Comparison of ENCODE assay signal across 19 cellular contexts in genomic region chr3:18236726-18237125, GRCh38.
A peak's percentile ranks its signal among the peaks of the same experiment; 100 is the strongest.
DNase-seq lines count a peak whose midpoint lies in the region; ATAC-seq, FAIRE-seq and TF ChIP-seq lines count a peak whose summit lies in the region.
"Had no signal": no experiment of that assay in that cellular context is flagged by ENCODE, and none has a peak within 500 bp of the region (broad histone marks: within the 10 kb centered on the region; RNA-seq: fewer than 3 reads in every experiment).

No MANE protein-coding gene starts in this region.

- no peak overlapping the region for H2BK5ac ChIP-seq in mesenchymal stem cell (ENCODE audit: low read depth, low read length, poor library complexity, severe bottlenecking)

- H2BK15ac ChIP-seq in mesenchymal stem cell (ENCODE audit: low read depth, poor library complexity, severe bottlenecking): no peak overlapping the region

- peak overlapping the region; percentile 50; the same call in 1 of the 2 replicates for H3K27ac ChIP-seq in HUES64 (ENCODE audit: low read depth, low read length)
- no peak overlapping the region for H3K27ac ChIP-seq in mesenchymal stem cell (ENCODE audit: low read length, poor library complexity, severe bottlenecking)
- H3K27ac ChIP-seq: Peyer's patch had no signal

- 83% methylated on average over 2 of the region's 2 CpGs for WGBS in HUES64
- 94% methylated on average over 2 of the region's 2 CpGs for WGBS in mesenchymal stem cell

- H3K4me3 ChIP-seq in HUES64 (ENCODE audit: low read length) (no peak overlapping the region), mesenchymal stem cell (ENCODE audit: insufficient read depth in 1 of 2, low read depth in 1 of 2, low read length in 2 of 2) (peak overlapping the region in 1 of 2 experiments; percentile 6)
- H3K4me3 ChIP-seq: Peyer's patch had no signal

- no peak for TF ChIP-seq CTCF in WTC11 (IDR thresholded peaks at IDR 0.05)

- no peak overlapping the region for H2BK12ac ChIP-seq in mesenchymal stem cell (ENCODE audit: low read length in 2 of 2)

- no peaks in the 10 kb centered on the region for H3K36me3 ChIP-seq in HUES64 (ENCODE audit: insufficient read depth, low read length)
- no peaks in the 10 kb centered on the region for H3K36me3 ChIP-seq in mesenchymal stem cell (ENCODE audit: control insufficient read depth in 1 of 2, insufficient read depth in 2 of 2, low read depth in 1 of 2, low read length in 2 of 2)
- H3K36me3 ChIP-seq: Peyer's patch had no signal

- H3K27ac Mint-ChIP-seq in WTC11: no peak overlapping the region
- H3K27ac Mint-ChIP-seq: B cell; CD4-positive, CD25-positive, alpha-beta regulatory T cell had no signal

- H4K91ac ChIP-seq in mesenchymal stem cell (ENCODE audit: low read length): no peak overlapping the region

- H3K4me1 ChIP-seq in HUES64 (ENCODE audit: insufficient read depth, low read length) (peaks cover 53% of the 10 kb centered on the region), mesenchymal stem cell (ENCODE audit: control insufficient read depth, insufficient read depth, low read depth, low read length) (no peaks in the 10 kb centered on the region)
- H3K4me1 ChIP-seq: Peyer's patch had no signal

- H2AFZ ChIP-seq in mesenchymal stem cell (ENCODE audit: low read depth, low read length): no peak overlapping the region

- no peaks in the 10 kb centered on the region for H3K79me1 ChIP-seq in mesenchymal stem cell (replicated peaks; ENCODE audit: low read length, poor library complexity, severe bottlenecking)

- peak; percentile 14 for FAIRE-seq in GM12892 (lab: Jason Lieb, UNC)
- FAIRE-seq: G401.6 had no signal

- H3K14ac ChIP-seq in mesenchymal stem cell (ENCODE audit: low read length in 2 of 2): no peak overlapping the region

- H3K23ac ChIP-seq in mesenchymal stem cell (ENCODE audit: low read length in 2 of 2): no peak overlapping the region

- H3K27me3 Mint-ChIP-seq in WTC11 (ENCODE audit: low read depth): no peaks in the 10 kb centered on the region; the same call in 1 of the 2 replicates

- no peak overlapping the region for H3K18ac ChIP-seq in mesenchymal stem cell (ENCODE audit: low read depth in 1 of 2, low read length in 2 of 2)

- H3K9me3 ChIP-seq in HUES64 (ENCODE audit: insufficient read depth, low read depth, low read length): no peaks in the 10 kb centered on the region
- no peaks in the 10 kb centered on the region for H3K9me3 ChIP-seq in mesenchymal stem cell (ENCODE audit: control insufficient read depth, low read length)
- H3K9me3 ChIP-seq: Peyer's patch had no signal

- H3K36me3 Mint-ChIP-seq in WTC11: no peaks in the 10 kb centered on the region
- H3K36me3 Mint-ChIP-seq: CD4-positive, CD25-positive, alpha-beta regulatory T cell had no signal

- POLR2A ChIA-PET in WTC11 (lab: Charles Lee): no interaction called here

- TF ChIP-seq POLR2A in GM12892 (IDR thresholded peaks at IDR 0.05; ENCODE audit: low read depth, low read length): no peak

- H3K4ac ChIP-seq in mesenchymal stem cell (ENCODE audit: low read depth in 1 of 2, low read length in 2 of 2): no peak overlapping the region

- DNase-seq in GM12892 (ENCODE audit: insufficient read length) (no peak), WTC11 (ENCODE audit: low spot score) (no peak), mesenchymal stem cell (no peak), retina (no peak)
- DNase-seq in activated CD4-positive, alpha-beta T cell treated with anti-CD3 and anti-CD28 coated beads for 48 hours: no peak
- DNase-seq: COR-L47, DMS 273 treated with DMSO at 0.1 percent for 48 hours, DND-41, KG1, NCI-H1694, NCI-H2081 treated with DMSO at 0.1 percent for 48 hours, NCI-H748 treated with DMSO at 0.1 percent for 48 hours, Peyer's patch had no signal

- CTCF ChIA-PET in WTC11 (lab: Charles Lee): no interaction called here

- peaks cover 14% of the 10 kb centered on the region; the same call in 1 of the 2 replicates for H3K27me3 ChIP-seq in HUES64 (ENCODE audit: insufficient read depth, low read length)
- H3K27me3 ChIP-seq in mesenchymal stem cell (ENCODE audit: control insufficient read depth in 1 of 2, insufficient read depth in 1 of 2, low read length in 2 of 2): no peaks in the 10 kb centered on the region
- H3K27me3 ChIP-seq: Peyer's patch had no signal

- ATAC-seq in WTC11: no peak; the same call in 1 of the 2 replicates
- no peak for ATAC-seq in HG02938 (IDR thresholded peaks at IDR 0.05; ENCODE audit: unreplicated experiment)
- ATAC-seq: Right ventricle myocardium inferior had no signal

- no peak overlapping the region for H2BK120ac ChIP-seq in mesenchymal stem cell (ENCODE audit: low read depth, low read length)

- no peak overlapping the region for H3K9ac ChIP-seq in HUES64 (ENCODE audit: low read depth, low read length)
- H3K9ac ChIP-seq in mesenchymal stem cell (ENCODE audit: low read length): peak overlapping the region; percentile 57

- no peak overlapping the region for H4K8ac ChIP-seq in mesenchymal stem cell (ENCODE audit: low read length)

- H3K4me1 Mint-ChIP-seq in WTC11: peaks cover 54% of the 10 kb centered on the region
- H3K4me1 Mint-ChIP-seq: CD4-positive, CD25-positive, alpha-beta regulatory T cell had no signal

- H3K4me2 ChIP-seq in mesenchymal stem cell (ENCODE audit: low read length, poor library complexity, severe bottlenecking): no peak overlapping the region

- H2AK5ac ChIP-seq in mesenchymal stem cell (ENCODE audit: low read length, severe bottlenecking): no peak overlapping the region

- H3K9me3 Mint-ChIP-seq in WTC11: no peaks in the 10 kb centered on the region
- H3K9me3 Mint-ChIP-seq: CD4-positive, CD25-positive, alpha-beta regulatory T cell had no signal

- H3K4me3 Mint-ChIP-seq in WTC11: no peak overlapping the region
- H3K4me3 Mint-ChIP-seq: B cell; CD4-positive, CD25-positive, alpha-beta regulatory T cell had no signal

TF ChIP-seq in WTC11, 78 proteins besides CTCF, POLR2A, EP300 and RAD21:
- 0 out of 2 replicates have a peak, but pooled peaks have one; percentile 23 for TF ChIP-seq PRDM15 (CRISPR knock-in tag; IDR thresholded peaks at IDR 0.05)
- no peak for TF ChIP-seq FOXK1 (CRISPR knock-in tag; IDR thresholded peaks at IDR 0.05)
